Comparison of ENCODE assay signal across 8 cellular contexts in the genomic region with DNA sequence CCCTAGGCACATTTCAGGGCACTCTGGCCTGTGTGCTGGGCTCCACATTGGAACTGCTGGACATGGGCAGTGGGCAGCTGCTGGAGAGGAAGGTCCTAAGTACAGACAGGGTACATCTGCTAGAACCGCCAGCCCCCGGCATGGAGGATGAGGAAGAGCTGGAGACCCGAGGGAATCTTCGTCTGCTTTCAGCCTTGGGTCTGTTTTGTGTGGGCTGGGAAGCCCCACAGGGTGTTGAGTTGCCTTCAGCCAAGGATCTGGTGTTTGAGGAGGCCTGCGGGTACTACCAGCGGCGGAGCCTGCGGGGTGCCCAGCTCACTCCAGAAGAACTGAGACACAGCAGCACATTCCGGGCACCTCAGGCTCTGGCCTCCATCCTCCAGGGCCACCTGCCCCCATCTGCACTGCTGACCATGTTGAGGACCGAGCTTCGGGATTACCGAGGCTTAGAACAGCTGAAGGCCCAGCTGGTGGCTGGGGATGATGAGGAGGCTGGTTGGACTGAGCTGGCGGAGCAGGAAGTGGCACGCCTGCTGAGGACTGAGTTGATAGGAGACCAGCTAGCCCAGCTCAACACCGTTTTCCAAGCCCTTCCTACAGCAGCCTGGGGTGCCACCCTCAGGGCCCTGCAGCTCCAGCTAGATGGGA. TPM values are rescaled to one million over a fixed set of nuclear protein-coding genes. Genes with fewer than 3 reads are reported as not detected.
A peak's percentile ranks its signal among the peaks of the same experiment; 100 is the strongest.
DNase-seq lines count a peak whose midpoint lies in the region; ATAC-seq and TF ChIP-seq lines count a peak whose summit lies in the region.

No MANE protein-coding gene starts in this region.

- peak overlapping the region; percentile 76 to 95 (median 90) for H3K27ac Mint-ChIP-seq in CD8-positive, alpha-beta memory T cell
- H3K27ac Mint-ChIP-seq in dendritic cell treated with granulocyte-macrophage colony-stimulating factor and Interleukin-4, amounts not matched to agents 40 ng/mL and 50 ng/mL, for 4 days: peak overlapping the region; percentile 88

- peaks cover 31% of the 10 kb centered on the region for H3K4me1 ChIP-seq in CD8-positive, alpha-beta memory T cell (ENCODE audit: insufficient read depth, low read length)
- peaks cover 36 to 38% of the 10 kb centered on the region in 2 experiments for H3K4me1 ChIP-seq in neutrophil (ENCODE audit: control insufficient read depth in 1 of 2, insufficient read depth in 1 of 2, low read depth in 1 of 2, low read length in 1 of 2)

- no peaks in the 10 kb centered on the region for H3K9me3 ChIP-seq in CD8-positive, alpha-beta memory T cell (ENCODE audit: low read length)
- H3K9me3 ChIP-seq in neutrophil: no peaks in the 10 kb centered on the region

- no peaks in the 10 kb centered on the region for H3K36me3 ChIP-seq in CD8-positive, alpha-beta memory T cell (ENCODE audit: insufficient read depth, low read length)
- peaks cover 12% of the 10 kb centered on the region for H3K36me3 ChIP-seq in neutrophil

- ATAC-seq in GM19395 (IDR thresholded peaks at IDR 0.05; ENCODE audit: unreplicated experiment): no peak
- no peak for ATAC-seq in HG03571 (IDR thresholded peaks at IDR 0.05; ENCODE audit: unreplicated experiment)
- no peak for ATAC-seq in GM18868 (IDR thresholded peaks at IDR 0.05; ENCODE audit: unreplicated experiment)

- CTCF ChIA-PET in CD8-positive, alpha-beta memory T cell (lab: Charles Lee): interaction anchor here (1.1 to 8.5 kb wide), 6 partner anchors 8 to 225 kb away, joined by 4 to 62 read pairs (median 4); a partner anchor contains a TSS

- peaks cover 0 to 2% of the 10 kb centered on the region in 2 donors for H3K27me3 Mint-ChIP-seq in CD8-positive, alpha-beta memory T cell
- no peaks in the 10 kb centered on the region for H3K27me3 Mint-ChIP-seq in dendritic cell treated with granulocyte-macrophage colony-stimulating factor and Interleukin-4, amounts not matched to agents 40 ng/mL and 50 ng/mL, for 4 days

- TF ChIP-seq CTCF in neutrophil (IDR thresholded peaks at IDR 0.05): no peak

- H3K27me3 ChIP-seq in CD8-positive, alpha-beta memory T cell (ENCODE audit: insufficient read depth, low read length, poor library complexity, severe bottlenecking): no peaks in the 10 kb centered on the region
- no peaks in the 10 kb centered on the region for H3K27me3 ChIP-seq in neutrophil

- peak in 1 of 5 donors; percentile 11 for DNase-seq in CD8-positive, alpha-beta memory T cell
- DNase-seq in NCI-H510A treated with DMSO at 0.1 percent for 48 hours (lab: John Stamatoyannopoulos, UW): peak; percentile 17
- DNase-seq in NCI-H748 (lab: John Stamatoyannopoulos, UW; ENCODE audit: unreplicated experiment): no peak

- H3K4me3 Mint-ChIP-seq in CD8-positive, alpha-beta memory T cell: peak overlapping the region; percentile 83 to 93 (median 87)
- H3K4me3 Mint-ChIP-seq in dendritic cell treated with granulocyte-macrophage colony-stimulating factor and Interleukin-4, amounts not matched to agents 40 ng/mL and 50 ng/mL, for 4 days: peak overlapping the region; percentile 94

- peaks cover 0 to 26% (median 0%) of the 10 kb centered on the region in 3 donors for H3K36me3 Mint-ChIP-seq in CD8-positive, alpha-beta memory T cell
- peaks cover 30% of the 10 kb centered on the region for H3K36me3 Mint-ChIP-seq in dendritic cell treated with granulocyte-macrophage colony-stimulating factor and Interleukin-4, amounts not matched to agents 40 ng/mL and 50 ng/mL, for 4 days (ENCODE audit: low read depth)

- intact Hi-C loops in dendritic cell treated with granulocyte-macrophage colony-stimulating factor and Interleukin-4, amounts not matched to agents 40 ng/mL and 50 ng/mL, for 4 days (cut with micrococcal nuclease): loop anchor here (5.0 kb wide), 1 partner anchor 51 kb away; no protein-coding TSS in a partner anchor

- peaks cover 26 to 54% (median 39%) of the 10 kb centered on the region in 3 donors for H3K4me1 Mint-ChIP-seq in CD8-positive, alpha-beta memory T cell
- peaks cover 54% of the 10 kb centered on the region for H3K4me1 Mint-ChIP-seq in dendritic cell treated with granulocyte-macrophage colony-stimulating factor and Interleukin-4, amounts not matched to agents 40 ng/mL and 50 ng/mL, for 4 days (ENCODE audit: low read depth)

- peak overlapping the region; percentile 77 for H3K4me3 ChIP-seq in CD8-positive, alpha-beta memory T cell (ENCODE audit: low read length)
- H3K4me3 ChIP-seq in neutrophil (ENCODE audit: low read depth in 1 of 2, low read length in 1 of 2): peak overlapping the region; percentile 81 to 92

- peak overlapping the region; percentile 86 for H3K27ac ChIP-seq in CD8-positive, alpha-beta memory T cell (ENCODE audit: low read depth, low read length)
- H3K27ac ChIP-seq in neutrophil: peak overlapping the region; percentile 94

- POLR2A ChIA-PET in CD8-positive, alpha-beta memory T cell (lab: Charles Lee): interaction anchor here (3.0 kb wide), 1 partner anchor 11 kb away, joined by 13 read pairs; a partner anchor contains a TSS

- no peaks in the 10 kb centered on the region for H3K9me3 Mint-ChIP-seq in CD8-positive, alpha-beta memory T cell
- H3K9me3 Mint-ChIP-seq in dendritic cell treated with granulocyte-macrophage colony-stimulating factor and Interleukin-4, amounts not matched to agents 40 ng/mL and 50 ng/mL, for 4 days: no peaks in the 10 kb centered on the region

RNA-seq across cellular contexts. Expression of a gene that starts 1.4 kb away (rescaled TPM):
- 10 to 100 TPM; 25.3 to 27.0 TPM for total RNA-seq in CD8-positive, alpha-beta memory T cell
- 30.4 TPM for polyA plus RNA-seq in CD8-positive, alpha-beta memory T cell

RNA-seq across cellular contexts. Expression of a gene that starts 10.6 kb away (rescaled TPM):
- 10 to 100 TPM; 23.1 to 25.7 TPM for total RNA-seq in CD8-positive, alpha-beta memory T cell
- 25.1 TPM for polyA plus RNA-seq in CD8-positive, alpha-beta memory T cell

RNA-seq across cellular contexts. Expression of a gene that starts 53.6 kb away (rescaled TPM):
- 10 to 100 TPM; 64.3 to 64.8 TPM for total RNA-seq in CD8-positive, alpha-beta memory T cell
- polyA plus RNA-seq in CD8-positive, alpha-beta memory T cell: 36.0 TPM
